ENCODE assay signal across 26 cellular contexts in genomic region chr3:61901481-61901880, GRCh38.
"Had no signal": no experiment of that assay in that cellular context is flagged by ENCODE, and none has a peak within 500 bp of the region (broad histone marks: within the 10 kb centered on the region; RNA-seq: fewer than 3 reads in every experiment).

No MANE protein-coding gene starts in this region.

- DNase-seq: activated CD4-positive, alpha-beta T cell treated with anti-CD3 and anti-CD28 coated beads for 48 hours; activated CD4-positive, alpha-beta T cell treated with anti-CD3 and anti-CD28 coated beads, Interleukin-2, amount 50 U/mL, for 48 hours; activated CD8-positive, alpha-beta memory T cell treated with anti-CD3 and anti-CD28 coated beads, Interleukin-2, amount 50 U/mL, for 4 hours; activated effector memory CD4-positive, alpha-beta T cell treated with anti-CD3 and anti-CD28 coated beads, Interleukin-2, amount 50 U/mL, for 16 hours; activated naive CD4-positive, alpha-beta T cell treated with anti-CD3 and anti-CD28 coated beads for 36 hours; activated naive CD8-positive, alpha-beta T cell treated with anti-CD3 and anti-CD28 coated beads for 36 hours; activated T-cell treated with anti-CD3 and anti-CD28 coated beads, Interleukin-2, amount 50 U/mL, for 1 hour; adrenal gland; aorta; body of pancreas; cortex of kidney; effector memory CD8-positive, alpha-beta T cell; erythroblast; gastrocnemius medialis; islet precursor cell; left ventricle myocardium inferior; mucosa of descending colon; posterior cingulate gyrus; right cardiac atrium; stimulated activated CD4-positive, alpha-beta T cell treated with anti-CD3 and anti-CD28 coated beads, Interleukin-15, amount 100 ng/mL, for 24 hours; stimulated activated CD4-positive, alpha-beta T cell treated with anti-CD3 and anti-CD28 coated beads, Interleukin-2, amount 100 ng/mL, for 24 hours; stimulated activated naive B cell treated with anti-CD40 and anti-IgM and Interleukin-4, amounts not matched to agents 10 μg/mL and 1 μg/mL and 100 μg/mL, for 72 hours; stomach; thyroid gland; upper lobe of right lung; WERI-Rb-1 had no signal
